In genomic region chr1:214823311-214824117, GRCh38 we compare ENCODE assay signal across 19 cellular contexts.
DNase-seq lines count a peak whose midpoint lies in the region; FAIRE-seq and TF ChIP-seq lines count a peak whose summit lies in the region.
"Had no signal": no experiment of that assay in that cellular context is flagged by ENCODE, and none has a peak within 500 bp of the region (broad histone marks: within the 10 kb centered on the region; RNA-seq: fewer than 3 reads in every experiment).

No MANE protein-coding gene starts in this region.

- no peak overlapping the region for H3K4me3 Mint-ChIP-seq in glutamatergic neuron (ENCODE audit: unreplicated experiment)
- H3K4me3 Mint-ChIP-seq: activated naive CD4-positive, alpha-beta T cell treated with anti-CD3 and anti-CD28 coated beads, Interleukin-2, amount 10 ng/mL, durations not matched to agents 7 days and 5 days; immature natural killer cell; naive thymus-derived CD8-positive, alpha-beta T cell had no signal

- in situ Hi-C loops in GM13976 (cut with MboI; ENCODE audit: low sequenced_read_pairs, unreplicated experiment): no loop called here

- no peaks in the 10 kb centered on the region for H3K4me1 ChIP-seq in OCI-LY7 (ENCODE audit: insufficient read depth, low read length, poor library complexity, severe bottlenecking)
- H3K4me1 ChIP-seq: lower lobe of right lung, prostate gland, spleen, uterus had no signal

- TF ChIP-seq CTCF in GM13976 (IDR thresholded peaks at IDR 0.05; ENCODE audit: borderline replicate concordance, control extremely low read depth, extremely low read depth, insufficient read depth, missing control alignments): peak; percentile 31
- peak; percentile 61 for TF ChIP-seq CTCF in OCI-LY7 (conservative IDR thresholded peaks at IDR 0.05; ENCODE audit: low read length)
- no peak for TF ChIP-seq CTCF in glutamatergic neuron (IDR thresholded peaks at IDR 0.05; ENCODE audit: partially characterized antibody, unreplicated experiment)
- TF ChIP-seq CTCF in RWPE1 (conservative IDR thresholded peaks at IDR 0.05; ENCODE audit: low read depth): no peak

- no peaks in the 10 kb centered on the region for H4K20me1 ChIP-seq in OCI-LY7 (ENCODE audit: insufficient read depth, low read length)

- no TSS peak for BruUV-seq in OCI-LY7 (replicated peaks; lab: Mats Ljungman, UMichigan)

- H3K9me2 ChIP-seq in OCI-LY7 (ENCODE audit: insufficient read depth, low read length): no peaks in the 10 kb centered on the region

- H3K27me3 Mint-ChIP-seq in glutamatergic neuron (ENCODE audit: unreplicated experiment): no peaks in the 10 kb centered on the region
- H3K27me3 Mint-ChIP-seq: activated naive CD4-positive, alpha-beta T cell treated with anti-CD3 and anti-CD28 coated beads, Interleukin-2, amount 10 ng/mL, durations not matched to agents 7 days and 5 days had no signal

- H3K9me3 ChIP-seq in OCI-LY7 (ENCODE audit: low read length): no peaks in the 10 kb centered on the region
- H3K9me3 ChIP-seq: prostate gland, uterus had no signal

- no peaks in the 10 kb centered on the region for H3K36me3 Mint-ChIP-seq in glutamatergic neuron (ENCODE audit: unreplicated experiment)
- H3K36me3 Mint-ChIP-seq: activated naive CD4-positive, alpha-beta T cell treated with anti-CD3 and anti-CD28 coated beads, Interleukin-2, amount 10 ng/mL, durations not matched to agents 7 days and 5 days had no signal

- H3K4me2 ChIP-seq in OCI-LY7 (ENCODE audit: low read length): no peak overlapping the region

- H2AFZ ChIP-seq in OCI-LY7 (ENCODE audit: low read length): no peak overlapping the region

- no peaks in the 10 kb centered on the region for H3K9me3 Mint-ChIP-seq in glutamatergic neuron (ENCODE audit: unreplicated experiment)

- POLR2A ChIA-PET in OCI-LY7 (lab: Charles Lee) (interaction anchor here (0.7 to 1.1 kb wide), 2 partner anchors 10 to 21 kb away, joined by 3 to 4 read pairs; no protein-coding TSS in a partner anchor), RWPE1 (lab: Yijun Ruan, JAX; ENCODE audit: low non-redundant PET) (no interaction called here)

- no peaks in the 10 kb centered on the region for H3K36me3 ChIP-seq in OCI-LY7 (ENCODE audit: insufficient read depth, low read length)
- H3K36me3 ChIP-seq: lower lobe of right lung, prostate gland, spleen, uterus had no signal

- no peak for FAIRE-seq in GM19239 (lab: Jason Lieb, UNC)

- no peaks in the 10 kb centered on the region for H3K4me1 Mint-ChIP-seq in glutamatergic neuron (ENCODE audit: low read depth, unreplicated experiment)
- H3K4me1 Mint-ChIP-seq: activated naive CD4-positive, alpha-beta T cell treated with anti-CD3 and anti-CD28 coated beads, Interleukin-2, amount 10 ng/mL, durations not matched to agents 7 days and 5 days; immature natural killer cell; naive thymus-derived CD8-positive, alpha-beta T cell had no signal

- H3K27ac Mint-ChIP-seq in glutamatergic neuron (ENCODE audit: unreplicated experiment): no peak overlapping the region
- H3K27ac Mint-ChIP-seq: activated naive CD4-positive, alpha-beta T cell treated with anti-CD3 and anti-CD28 coated beads, Interleukin-2, amount 10 ng/mL, durations not matched to agents 7 days and 5 days; immature natural killer cell; naive thymus-derived CD8-positive, alpha-beta T cell had no signal

- peak; percentile 2 to 10 for DNase-seq in activated CD4-positive, alpha-beta T cell treated with anti-CD3 and anti-CD28 coated beads, Interleukin-2, amount 50 U/mL, for 48 hours
- DNase-seq in activated CD4-positive, alpha-beta T cell treated with anti-CD3 and anti-CD28 coated beads for 1 hour: no peak
- no peak for DNase-seq in GM13976 (ENCODE audit: low spot score)
- DNase-seq in OCI-LY7 (ENCODE audit: low spot score): peak; percentile 2
- peak; percentile 21 for DNase-seq in glutamatergic neuron
- no peak for DNase-seq in RWPE1 (ENCODE audit: low spot score)
- no peak for DNase-seq in NCI-H187 treated with DMSO at 0.1 percent for 48 hours (lab: John Stamatoyannopoulos, UW)
- no peak for DNase-seq in GM19239 (ENCODE audit: insufficient read length, low spot score)
- DNase-seq: activated CD8-positive, alpha-beta memory T cell treated with anti-CD3 and anti-CD28 coated beads, Interleukin-2, amount 50 U/mL, for 48 hours; activated naive CD4-positive, alpha-beta T cell treated with anti-CD3 and anti-CD28 coated beads, Interleukin-2, amount 10 ng/mL, durations not matched to agents 7 days and 5 days; cortex of kidney; immature natural killer cell; lower lobe of right lung; naive thymus-derived CD8-positive, alpha-beta T cell; spleen; stimulated activated naive CD4-positive, alpha-beta T cell treated with Interleukin-2 at 50 U/mL for 16 hours; uterus had no signal

- H3K79me2 ChIP-seq in OCI-LY7 (ENCODE audit: insufficient read depth, low read depth, low read length): no peaks in the 10 kb centered on the region

- intact Hi-C loops in OCI-LY7 (cut with micrococcal nuclease; ENCODE audit: unreplicated experiment): no loop called here

- H3K27ac ChIP-seq in OCI-LY7 (ENCODE audit: low read depth, low read length, poor library complexity, severe bottlenecking): no peak overlapping the region
- no peak overlapping the region for H3K27ac ChIP-seq in RWPE1
- H3K27ac ChIP-seq: epithelial cell of prostate, lower lobe of right lung, prostate gland, spleen, uterus had no signal

- H3K4me3 ChIP-seq in OCI-LY7 (ENCODE audit: low read depth, low read length, poor library complexity, severe bottlenecking): no peak overlapping the region
- H3K4me3 ChIP-seq: lower lobe of right lung, prostate gland, spleen, uterus had no signal

- CTCF ChIA-PET in OCI-LY7 (lab: Charles Lee; ENCODE audit: unreplicated experiment): no interaction called here
- CTCF ChIA-PET in RWPE1 (lab: Yijun Ruan, JAX): interaction anchor here (0.6 kb wide), 2 partner anchors 416 to 1737 kb away, joined by 3 to 4 read pairs; no protein-coding TSS in a partner anchor

Comparison
In these comparisons a context has a peak if more than half of its experiments do, and no peak if none do; other contexts are left out.
1. DNase-seq: peak in activated CD4-positive, alpha-beta T cell treated with anti-CD3 and anti-CD28 coated beads, Interleukin-2, amount 50 U/mL, for 48 hours (2 of 2), OCI-LY7 (single experiment) and glutamatergic neuron (single experiment); none in activated CD4-positive, alpha-beta T cell treated with anti-CD3 and anti-CD28 coated beads for 1 hour (single experiment), GM13976 (single experiment), RWPE1 (single experiment), NCI-H187 treated with DMSO at 0.1 percent for 48 hours (single experiment) and GM19239 (single experiment).
2. CTCF ChIP-seq: peak in GM13976 (single experiment) and OCI-LY7 (single experiment); none in glutamatergic neuron (single experiment) and RWPE1 (single experiment).